In the genomic region with DNA sequence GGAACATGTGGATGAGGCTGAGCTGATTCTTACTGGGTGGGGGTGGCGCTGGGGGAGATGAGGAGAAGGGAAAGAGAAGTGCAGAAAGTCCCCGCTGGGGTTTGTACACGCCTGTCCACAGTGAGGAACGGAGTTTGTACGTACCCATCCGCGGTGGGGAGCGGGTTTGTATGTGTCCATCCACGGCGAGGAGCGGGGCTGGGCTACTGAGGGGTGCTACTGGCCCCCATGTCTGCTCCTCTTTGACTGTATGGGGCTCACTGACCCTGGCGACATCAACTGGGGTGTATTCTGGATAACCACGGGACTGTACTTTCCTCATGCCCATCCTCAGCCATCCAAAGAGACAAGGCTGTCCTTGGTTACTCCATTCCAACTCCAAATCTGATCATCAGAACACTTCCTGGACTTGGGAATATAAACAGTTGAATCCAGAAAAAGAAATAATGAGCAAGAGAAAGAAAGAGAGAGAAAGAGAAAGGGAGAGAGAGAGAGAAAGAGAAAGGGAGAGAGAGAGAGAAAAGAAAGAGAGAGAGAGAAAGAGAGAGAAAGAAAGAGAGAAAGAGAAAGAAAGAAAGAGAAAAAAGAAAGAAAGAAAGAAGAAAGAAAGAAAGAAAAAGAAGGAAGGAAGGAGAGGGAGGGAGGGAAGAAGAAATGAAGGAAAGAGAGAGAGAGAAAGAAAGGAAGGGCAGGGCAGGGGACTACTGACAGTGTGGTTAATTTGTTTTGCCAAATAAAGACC, we compare ENCODE assay signal across 22 cellular contexts. TPM values are rescaled to one million over a fixed set of nuclear protein-coding genes. Genes with fewer than 3 reads are reported as not detected.
DNase-seq lines count a peak whose midpoint lies in the region; ATAC-seq and TF ChIP-seq lines count a peak whose summit lies in the region.
"Had no signal": no experiment of that assay in that cellular context is flagged by ENCODE, and none has a peak within 500 bp of the region (broad histone marks: within the 10 kb centered on the region; RNA-seq: fewer than 3 reads in every experiment).

No MANE protein-coding gene starts in this region.

- H4K20me1 ChIP-seq in PC-9 (ENCODE audit: insufficient read depth), result no peaks in the 10 kb centered on the region

- intact Hi-C loops in PC-9 (cut with micrococcal nuclease; ENCODE audit: unreplicated experiment) (no loop called here), posterior vena cava (cut with DNase I) (no loop called here), Calu3 (cut with micrococcal nuclease; ENCODE audit: unreplicated experiment) (no loop called here)

- CTCF ChIA-PET in PC-9 (lab: Charles Lee), result no interaction called here
- CTCF ChIA-PET in Calu3 (lab: Charles Lee), result no interaction called here

- no peak for DNase-seq in activated naive CD4-positive, alpha-beta T cell treated with Interleukin-2 at 50 U/mL for 16 hours
- no peak for DNase-seq in PC-9
- no peak for DNase-seq in activated naive CD8-positive, alpha-beta T cell treated with anti-CD3 and anti-CD28 coated beads for 36 hours
- DNase-seq in posterior vena cava (ENCODE audit: low spot score), result peak; percentile 72
- DNase-seq in OCI-M1 (lab: John Stamatoyannopoulos, UW), result no peak
- DNase-seq in Calu3, result no peak
- DNase-seq: body of pancreas; DMS 273 treated with DMSO at 0.1 percent for 48 hours; effector CD4-positive, alpha-beta T cell; stimulated activated CD4-positive, alpha-beta T cell treated with anti-CD3 and anti-CD28 coated beads, Interleukin-4, amount 100 ng/mL, for 24 hours; stimulated activated naive CD4-positive, alpha-beta T cell treated with Interleukin-2 at 50 U/mL for 16 hours; tibial artery had no signal

- no peak for ATAC-seq in HG03354 (IDR thresholded peaks at IDR 0.05; ENCODE audit: poor library complexity, severe bottlenecking, unreplicated experiment)
- ATAC-seq: body of pancreas, Panc1 had no signal

- H3F3A ChIP-seq in PC-9 (ENCODE audit: insufficient read depth, low read depth), result peaks cover 60% of the 10 kb centered on the region

- no peaks in the 10 kb centered on the region for H3K27me3 ChIP-seq in PC-9 (ENCODE audit: insufficient read depth, low read depth)
- H3K27me3 ChIP-seq: body of pancreas had no signal

- peaks cover 92% of the 10 kb centered on the region for H3K4me1 Mint-ChIP-seq in activated naive CD4-positive, alpha-beta T cell treated with anti-CD3 and anti-CD28 coated beads, Interleukin-2, amount 50 U/mL, for 24 hours
- peaks cover 67% of the 10 kb centered on the region for H3K4me1 Mint-ChIP-seq in activated naive CD8-positive, alpha-beta T cell treated with anti-CD3 and anti-CD28 coated beads for 36 hours
- no peaks in the 10 kb centered on the region for H3K4me1 Mint-ChIP-seq in Calu3 (ENCODE audit: low read depth, unreplicated experiment)
- H3K4me1 Mint-ChIP-seq: memory B cell had no signal

- peaks cover 7% of the 10 kb centered on the region for H3K36me3 Mint-ChIP-seq in activated naive CD4-positive, alpha-beta T cell treated with anti-CD3 and anti-CD28 coated beads, Interleukin-2, amount 50 U/mL, for 24 hours
- peaks cover 19% of the 10 kb centered on the region for H3K36me3 Mint-ChIP-seq in activated naive CD8-positive, alpha-beta T cell treated with anti-CD3 and anti-CD28 coated beads for 36 hours
- no peaks in the 10 kb centered on the region for H3K36me3 Mint-ChIP-seq in Calu3 (ENCODE audit: insufficient read depth, unreplicated experiment)
- H3K36me3 Mint-ChIP-seq: memory B cell had no signal

- no peak overlapping the region for H3K4me2 ChIP-seq in PC-9
- H3K4me2 ChIP-seq: KMS-11 had no signal

- TF ChIP-seq CTCF in PC-9 (conservative IDR thresholded peaks at IDR 0.05) (no peak), Calu3 (IDR thresholded peaks at IDR 0.05; ENCODE audit: unreplicated experiment) (no peak)

- 0 out of 2 replicates have a peak overlapping the region, but pooled peaks have one; percentile 7 for H3K27ac ChIP-seq in PC-9
- H3K27ac ChIP-seq: body of pancreas, C4-2B, epithelial cell of prostate, KMS-11, tibial artery had no signal

- BruUV-seq in PC-9 (replicated peaks; lab: Mats Ljungman, UMichigan) (no TSS peak), Calu3 (replicated peaks; lab: Mats Ljungman, UMichigan) (no TSS peak)

- no peak overlapping the region for H2AFZ ChIP-seq in PC-9

- H3K9me3 Mint-ChIP-seq in activated naive CD4-positive, alpha-beta T cell treated with anti-CD3 and anti-CD28 coated beads, Interleukin-2, amount 50 U/mL, for 24 hours, result no peaks in the 10 kb centered on the region
- no peaks in the 10 kb centered on the region for H3K9me3 Mint-ChIP-seq in activated naive CD8-positive, alpha-beta T cell treated with anti-CD3 and anti-CD28 coated beads for 36 hours
- no peaks in the 10 kb centered on the region for H3K9me3 Mint-ChIP-seq in Calu3 (ENCODE audit: low read depth, unreplicated experiment)
- H3K9me3 Mint-ChIP-seq: memory B cell had no signal

- no peak overlapping the region for H3K4me3 ChIP-seq in PC-9
- H3K4me3 ChIP-seq: body of pancreas, tibial artery had no signal

- H3K9me3 ChIP-seq in PC-9 (ENCODE audit: insufficient read depth, low read depth), result no peaks in the 10 kb centered on the region
- H3K9me3 ChIP-seq: body of pancreas, tibial artery had no signal

- H3K4me3 Mint-ChIP-seq in activated naive CD4-positive, alpha-beta T cell treated with anti-CD3 and anti-CD28 coated beads, Interleukin-2, amount 50 U/mL, for 24 hours, result no peak overlapping the region
- H3K4me3 Mint-ChIP-seq in activated naive CD8-positive, alpha-beta T cell treated with anti-CD3 and anti-CD28 coated beads for 36 hours, result no peak overlapping the region
- no peak overlapping the region for H3K4me3 Mint-ChIP-seq in Calu3 (ENCODE audit: low read depth, unreplicated experiment)
- H3K4me3 Mint-ChIP-seq: memory B cell had no signal

- H3K4me1 ChIP-seq in PC-9 (replicated peaks; ENCODE audit: insufficient read depth), result peaks cover 69% of the 10 kb centered on the region

- H3K79me2 ChIP-seq in PC-9 (ENCODE audit: low read depth), result peaks cover 26% of the 10 kb centered on the region; the same call in 1 of the 2 replicates

- peak overlapping the region; percentile 92 for H3K27ac Mint-ChIP-seq in activated naive CD4-positive, alpha-beta T cell treated with anti-CD3 and anti-CD28 coated beads, Interleukin-2, amount 50 U/mL, for 24 hours
- peak overlapping the region; percentile 1 for H3K27ac Mint-ChIP-seq in activated naive CD8-positive, alpha-beta T cell treated with anti-CD3 and anti-CD28 coated beads for 36 hours
- H3K27ac Mint-ChIP-seq in Calu3 (ENCODE audit: unreplicated experiment), result no peak overlapping the region
- H3K27ac Mint-ChIP-seq: memory B cell had no signal

- no peaks in the 10 kb centered on the region for H3K27me3 Mint-ChIP-seq in activated naive CD4-positive, alpha-beta T cell treated with anti-CD3 and anti-CD28 coated beads, Interleukin-2, amount 50 U/mL, for 24 hours
- H3K27me3 Mint-ChIP-seq in activated naive CD8-positive, alpha-beta T cell treated with anti-CD3 and anti-CD28 coated beads for 36 hours, result no peaks in the 10 kb centered on the region
- H3K27me3 Mint-ChIP-seq in Calu3 (ENCODE audit: unreplicated experiment), result peaks cover 58% of the 10 kb centered on the region

- H3K9me2 ChIP-seq in PC-9 (ENCODE audit: insufficient read depth), result no peaks in the 10 kb centered on the region

- H3K36me3 ChIP-seq in PC-9 (ENCODE audit: low read depth), result peaks cover 22% of the 10 kb centered on the region; the same call in 1 of the 2 replicates
- H3K36me3 ChIP-seq: tibial artery had no signal

- POLR2A ChIA-PET in PC-9 (lab: Charles Lee; ENCODE audit: unreplicated experiment), result no interaction called here

RNA-seq across cellular contexts. Expression of gene MAL, which starts 21.0 kb away (rescaled TPM):
- 146 and 171 TPM in 2 replicates for total RNA-seq in PC-9 (2021)
- 10 to 100 TPM; 50.8 to 52.9 TPM for total RNA-seq in activated naive CD8-positive, alpha-beta T cell treated with anti-CD3 and anti-CD28 coated beads for 36 hours
- 1 to 10 TPM; 1.0 to 1.6 TPM for total RNA-seq in posterior vena cava
- not detected in 2 replicates for total RNA-seq in Calu3 (2022)
- total RNA-seq: body of pancreas, cerebellum, H1, NCI-H460 had no signal

Comparison
In these comparisons a context has a peak if more than half of its experiments do, and no peak if none do; other contexts are left out.
1. RNA of gene MAL, which starts 21.0 kb away (total RNA-seq): 146 to 171 TPM in PC-9 and 50.8 to 52.9 TPM in activated naive CD8-positive, alpha-beta T cell treated with anti-CD3 and anti-CD28 coated beads for 36 hours; 1.0 to 1.6 TPM in posterior vena cava and not detected in Calu3; every median in the first group is over 10 times any median in the second.